27 cellular contexts compared by ENCODE assay signal in genomic region chr16:10616395-10616743, GRCh38. TPM values are rescaled to one million over a fixed set of nuclear protein-coding genes. Genes with fewer than 3 reads are reported as not detected.
DNase-seq lines count a peak whose midpoint lies in the region; ATAC-seq and TF ChIP-seq lines count a peak whose summit lies in the region.
"Had no signal": no experiment of that assay in that cellular context is flagged by ENCODE, and none has a peak within 500 bp of the region (broad histone marks: within the 10 kb centered on the region; RNA-seq: fewer than 3 reads in every experiment).

No MANE protein-coding gene starts in this region.

- TF ChIP-seq POLR2A in heart left ventricle (IDR thresholded peaks at IDR 0.05) (no peak), upper lobe of left lung (IDR thresholded peaks at IDR 0.05) (no peak)

- H3K27me3 ChIP-seq in heart left ventricle (no peaks in the 10 kb centered on the region), upper lobe of left lung (no peaks in the 10 kb centered on the region)
- H3K27me3 ChIP-seq: BLaER1, sigmoid colon had no signal

- no peak overlapping the region for H3K4me3 Mint-ChIP-seq in nephron
- H3K4me3 Mint-ChIP-seq: stimulated activated naive CD8-positive, alpha-beta T cell treated with anti-CD3 and anti-CD28 coated beads, Interleukin-15, Interleukin-2, amounts not matched to agents 100 ng/mL and 50 ng/mL, for 24 hours; T-cell had no signal

- H3K9me3 Mint-ChIP-seq in nephron: no peaks in the 10 kb centered on the region
- H3K9me3 Mint-ChIP-seq: stimulated activated naive CD8-positive, alpha-beta T cell treated with anti-CD3 and anti-CD28 coated beads, Interleukin-15, Interleukin-2, amounts not matched to agents 100 ng/mL and 50 ng/mL, for 24 hours; T-cell had no signal

- H3K9me3 ChIP-seq in heart left ventricle: no peaks in the 10 kb centered on the region
- H3K9me3 ChIP-seq in upper lobe of left lung: no peaks in the 10 kb centered on the region
- H3K9me3 ChIP-seq: BLaER1, neutrophil, sigmoid colon had no signal

- WGBS in heart left ventricle, 4 donors: 78 to 82% (median 80%) methylated on average over 5 of the region's 5 CpGs
- 56 to 57% methylated on average over 5 of the region's 5 CpGs for WGBS in upper lobe of left lung, 2 donors

- peaks cover 20% of the 10 kb centered on the region for H3K27me3 Mint-ChIP-seq in nephron (ENCODE audit: low read depth)

- H3K4me3 ChIP-seq in heart left ventricle: no peak overlapping the region
- H3K4me3 ChIP-seq in upper lobe of left lung: no peak overlapping the region
- H3K4me3 ChIP-seq: BLaER1, sigmoid colon had no signal

- H3K4me1 ChIP-seq in heart left ventricle (peaks cover 3 to 38% (median 23%) of the 10 kb centered on the region in 12 donors), upper lobe of left lung (peaks cover 23 to 45% (median 33%) of the 10 kb centered on the region in 4 donors)

- intact Hi-C loops in heart left ventricle (cut with DNase I): loop anchor here in 4 of 10 donors (2.0 to 5.0 kb wide), 4 partner anchors 34 to 79 kb away; partner anchors contain the start of gene EMP2 (in 3 of the 4)
- intact Hi-C loops in left ventricle myocardium superior (cut with micrococcal nuclease): no loop called here

- ATAC-seq in heart left ventricle: no peak
- no peak for ATAC-seq in left ventricle myocardium superior
- ATAC-seq in upper lobe of left lung (ENCODE audit: low FRiP score in 2 of 2): no peak
- no peak for ATAC-seq in HG02884 (IDR thresholded peaks at IDR 0.05; ENCODE audit: unreplicated experiment)
- no peak for ATAC-seq in GM18870 (IDR thresholded peaks at IDR 0.05; ENCODE audit: unreplicated experiment)
- ATAC-seq: T-cell had no signal

- TF ChIP-seq CTCF in heart left ventricle (IDR thresholded peaks at IDR 0.05) (no peak), VCaP (conservative IDR thresholded peaks at IDR 0.05) (no peak), nephron (IDR thresholded peaks at IDR 0.05; ENCODE audit: unreplicated experiment in 3 of 3) (no peak), upper lobe of left lung (IDR thresholded peaks at IDR 0.05) (no peak)

- H3K36me3 Mint-ChIP-seq in nephron (ENCODE audit: low read depth): no peaks in the 10 kb centered on the region
- H3K36me3 Mint-ChIP-seq: T-cell had no signal

- peaks cover 30% of the 10 kb centered on the region for H3K4me1 Mint-ChIP-seq in nephron

- H3K27ac ChIP-seq in heart left ventricle (peak overlapping the region in 9 of 12 donors; percentile 45 to 86 (median 65)), VCaP (peak overlapping the region; percentile 66), upper lobe of left lung (peak overlapping the region; percentile 75 to 89 (median 87))
- H3K27ac ChIP-seq: KMS-11, neutrophil had no signal

- H3K27ac Mint-ChIP-seq in nephron: peak overlapping the region in 2 of 3 experiments; percentile 62 to 64
- H3K27ac Mint-ChIP-seq: stimulated activated naive CD8-positive, alpha-beta T cell treated with anti-CD3 and anti-CD28 coated beads, Interleukin-15, Interleukin-2, amounts not matched to agents 100 ng/mL and 50 ng/mL, for 24 hours; T-cell had no signal

- DNase-seq in heart left ventricle: no peak
- no peak for DNase-seq in left ventricle myocardium superior
- no peak for DNase-seq in upper lobe of left lung
- DNase-seq in NCI-H526 treated with DMSO at 0.1 percent for 48 hours (lab: John Stamatoyannopoulos, UW): no peak
- DNase-seq: activated CD4-positive, alpha-beta T cell treated with anti-CD3 and anti-CD28 coated beads, Interleukin-2, amount 50 U/mL, for 1 hour; activated CD8-positive, alpha-beta memory T cell treated with anti-CD3 and anti-CD28 coated beads, Interleukin-2, amount 50 U/mL, for 4 hours; activated effector memory CD4-positive, alpha-beta T cell treated with Interleukin-2 at 50 U/mL for 16 hours; Calu3; cortex of kidney; foreskin fibroblast; GDM1; kidney; NCI-H1048; NCI-H2029 treated with DMSO at 0.1 percent for 48 hours; NCI-H524 treated with DMSO at 0.1 percent for 48 hours; SHP77; sigmoid colon; stimulated activated CD4-positive, alpha-beta T cell treated with anti-CD3 and anti-CD28 coated beads, Interleukin-2, amount 100 ng/mL, for 24 hours; T-cell had no signal

- H3K36me3 ChIP-seq in heart left ventricle: no peaks in the 10 kb centered on the region
- no peaks in the 10 kb centered on the region for H3K36me3 ChIP-seq in upper lobe of left lung
- H3K36me3 ChIP-seq: BLaER1, neutrophil, sigmoid colon had no signal

- no peak for TF ChIP-seq EP300 in upper lobe of left lung (IDR thresholded peaks at IDR 0.05)

RNA-seq across cellular contexts. Expression of gene EMP2, which starts 36.0 kb away (rescaled TPM):
- total RNA-seq in heart left ventricle (100 to 1,000 TPM in 1 of 9 donors, 10 to 100 TPM in 8; 37.8 to 103 (median 64.8) TPM), left ventricle myocardium superior (96.4 TPM), upper lobe of left lung (1,000 to 10,000 TPM in 1 of 6 donors, 100 to 1,000 TPM in 5; 261 to 1,020 (median 640) TPM)
- polyA plus RNA-seq in heart left ventricle: 10 to 100 TPM; 34.5 to 47.2 TPM
